Comparison of ENCODE assay signal across 9 cellular contexts in genomic region chr4:176789955-176790354, GRCh38. TPM values are rescaled to one million over a fixed set of nuclear protein-coding genes. Genes with fewer than 3 reads are reported as not detected.
DNase-seq lines count a peak whose midpoint lies in the region; ATAC-seq and TF ChIP-seq lines count a peak whose summit lies in the region.
"Had no signal": no experiment of that assay in that cellular context is flagged by ENCODE, and none has a peak within 500 bp of the region (broad histone marks: within the 10 kb centered on the region; RNA-seq: fewer than 3 reads in every experiment).

No MANE protein-coding gene starts in this region.

- no peak overlapping the region for H3K4me3 ChIP-seq in endodermal cell (ENCODE audit: low read length)

- H3K27ac Mint-ChIP-seq in endodermal cell (no peak overlapping the region), neural crest cell (ENCODE audit: unreplicated experiment) (no peak overlapping the region)
- H3K27ac Mint-ChIP-seq in CD4-positive, alpha-beta T cell = no peak overlapping the region
- H3K27ac Mint-ChIP-seq: memory B cell had no signal

- 57% methylated on average over 1 of the region's 1 CpG; no CpG with 5 or more reads in 1 of the 2 experiments for WGBS in endodermal cell (ENCODE audit: insufficient coverage in 1 of 2, insufficient read length in 1 of 2), 2 experiments

- no peaks in the 10 kb centered on the region for H3K9me3 ChIP-seq in endodermal cell (ENCODE audit: control insufficient read depth, low read length)
- no peaks in the 10 kb centered on the region for H3K9me3 ChIP-seq in CD4-positive, alpha-beta T cell (ENCODE audit: control insufficient read depth, low read length)

- H3K9ac ChIP-seq in endodermal cell (ENCODE audit: extremely low read depth, low read length, poor library complexity, severe bottlenecking) = no peak overlapping the region

- CTCF ChIA-PET in CD4-positive, alpha-beta T cell (lab: Charles Lee) = no interaction called here

- ATAC-seq in GM18502 (IDR thresholded peaks at IDR 0.05; ENCODE audit: poor library complexity, unreplicated experiment) = peak; percentile 71
- peak; percentile 75 for ATAC-seq in HG02973 (IDR thresholded peaks at IDR 0.05; ENCODE audit: unreplicated experiment)
- no peak for ATAC-seq in CD4-positive, alpha-beta T cell (ENCODE audit: poor library complexity)

- no peaks in the 10 kb centered on the region for H3K4me1 ChIP-seq in endodermal cell (ENCODE audit: control insufficient read depth, insufficient read depth, low read length)

- H3K27me3 ChIP-seq in endodermal cell (ENCODE audit: control insufficient read depth, insufficient read depth, low read length, poor library complexity, severe bottlenecking) = peaks cover 37% of the 10 kb centered on the region
- H3K27me3 ChIP-seq in CD4-positive, alpha-beta T cell (ENCODE audit: control insufficient read depth, insufficient read depth, low read length) = peaks cover 37% of the 10 kb centered on the region

- H3K36me3 Mint-ChIP-seq in endodermal cell (ENCODE audit: low read depth) (no peaks in the 10 kb centered on the region), neural crest cell (ENCODE audit: low read depth) (no peaks in the 10 kb centered on the region)
- no peaks in the 10 kb centered on the region for H3K36me3 Mint-ChIP-seq in CD4-positive, alpha-beta T cell (ENCODE audit: low read depth)
- H3K36me3 Mint-ChIP-seq: memory B cell had no signal

- DNase-seq in AG08395 (ENCODE audit: low spot score) (peak; percentile 77), NCI-H82 treated with DMSO at 0.1 percent for 48 hours (lab: John Stamatoyannopoulos, UW; ENCODE audit: unreplicated experiment) (peak; percentile 11), endodermal cell (no peak), neural crest cell (ENCODE audit: low read depth, low spot score) (no peak)
- no peak for DNase-seq in CD4-positive, alpha-beta T cell
- no peak for DNase-seq in stimulated activated naive CD4-positive, alpha-beta T cell treated with Interleukin-2 at 50 U/mL for 16 hours (lab: John Stamatoyannopoulos, UW)

- intact Hi-C loops in CD4-positive, alpha-beta T cell (cut with DNase I, micrococcal nuclease) = no loop called here

- POLR2A ChIA-PET in CD4-positive, alpha-beta T cell (lab: Charles Lee) = no interaction called here

- H3K4me3 Mint-ChIP-seq in endodermal cell = no peak overlapping the region
- peak overlapping the region; percentile 67 for H3K4me3 Mint-ChIP-seq in neural crest cell
- no peak overlapping the region for H3K4me3 Mint-ChIP-seq in CD4-positive, alpha-beta T cell
- H3K4me3 Mint-ChIP-seq: memory B cell had no signal

- H3K9me3 Mint-ChIP-seq in endodermal cell = no peaks in the 10 kb centered on the region
- H3K9me3 Mint-ChIP-seq in neural crest cell = no peaks in the 10 kb centered on the region
- no peaks in the 10 kb centered on the region for H3K9me3 Mint-ChIP-seq in CD4-positive, alpha-beta T cell

- H3K4me1 Mint-ChIP-seq in endodermal cell (no peaks in the 10 kb centered on the region), neural crest cell (peaks cover 16% of the 10 kb centered on the region)
- H3K4me1 Mint-ChIP-seq in CD4-positive, alpha-beta T cell (ENCODE audit: low read depth) = peaks cover 23% of the 10 kb centered on the region
- H3K4me1 Mint-ChIP-seq: memory B cell had no signal

- H3K27me3 Mint-ChIP-seq in endodermal cell (ENCODE audit: insufficient read depth) (peaks cover 39% of the 10 kb centered on the region), neural crest cell (ENCODE audit: low read depth) (peaks cover 38% of the 10 kb centered on the region)
- peaks cover 56% of the 10 kb centered on the region for H3K27me3 Mint-ChIP-seq in CD4-positive, alpha-beta T cell

- no peak overlapping the region for H3K27ac ChIP-seq in endodermal cell (ENCODE audit: low read depth, low read length)
- no peak overlapping the region for H3K27ac ChIP-seq in CD4-positive, alpha-beta T cell (ENCODE audit: low read depth, low read length)

- no peaks in the 10 kb centered on the region for H3K36me3 ChIP-seq in endodermal cell (ENCODE audit: control insufficient read depth, insufficient read depth, low read length)

- peak; percentile 83 for TF ChIP-seq CTCF in endodermal cell (conservative IDR thresholded peaks at IDR 0.05)
- peak; percentile 76 for TF ChIP-seq CTCF in neural crest cell (conservative IDR thresholded peaks at IDR 0.05)
- TF ChIP-seq CTCF in CD4-positive, alpha-beta T cell (IDR thresholded peaks at IDR 0.05) = no peak

RNA-seq across cellular contexts. Expression of gene VEGFC, which starts 2.8 kb away (rescaled TPM):
- total RNA-seq in endodermal cell (under 1 TPM; 0.60 to 0.95 TPM), neural crest cell (2.5 and 3.1 TPM in 2 replicates)
- 7.7 TPM for polyA plus RNA-seq in endodermal cell (2013, experiment 1 of 2)
- polyA plus RNA-seq in endodermal cell (2013, experiment 2 of 2) = 7.5 TPM
- total RNA-seq in CD4-positive, alpha-beta T cell = not detected

Comparison
In these comparisons a context has a peak if more than half of its experiments do, and no peak if none do; other contexts are left out.
1. DNase-seq: peak in AG08395 (single experiment) and NCI-H82 treated with DMSO at 0.1 percent for 48 hours (single experiment); none in endodermal cell (single experiment), neural crest cell (single experiment), CD4-positive, alpha-beta T cell (0 of 10) and stimulated activated naive CD4-positive, alpha-beta T cell treated with Interleukin-2 at 50 U/mL for 16 hours (single experiment).